8 cellular contexts compared by ENCODE assay signal in the genomic region with DNA sequence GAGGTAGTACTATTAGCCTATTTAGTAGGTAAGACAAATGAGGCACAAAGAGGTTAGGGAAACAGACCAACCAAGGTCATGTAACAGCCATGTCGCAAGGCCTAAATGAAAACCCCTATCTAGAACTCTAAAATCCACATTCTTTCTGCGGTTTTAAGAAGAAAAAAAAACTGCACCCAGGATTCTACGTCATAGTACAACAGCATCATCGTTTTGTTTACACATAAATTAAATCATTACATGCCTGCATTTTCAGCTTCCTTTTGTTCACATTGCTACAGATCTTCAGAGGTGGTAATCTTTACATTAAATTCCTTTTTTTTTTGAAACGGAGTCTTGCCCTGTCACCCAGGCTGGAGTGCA. TPM values are rescaled to one million over a fixed set of nuclear protein-coding genes. Genes with fewer than 3 reads are reported as not detected.
A peak's percentile ranks its signal among the peaks of the same experiment; 100 is the strongest.
DNase-seq lines count a peak whose midpoint lies in the region; ATAC-seq and TF ChIP-seq lines count a peak whose summit lies in the region.

No MANE protein-coding gene starts in this region.

- no peak overlapping the region for H2BK12ac ChIP-seq in mesenchymal stem cell (ENCODE audit: low read length in 2 of 2)

- no peak overlapping the region for H3K14ac ChIP-seq in mesenchymal stem cell (ENCODE audit: low read length in 2 of 2)

- H2BK5ac ChIP-seq in mesenchymal stem cell (ENCODE audit: low read depth, low read length, poor library complexity, severe bottlenecking) = no peak overlapping the region

- no peak overlapping the region for H3K18ac ChIP-seq in mesenchymal stem cell (ENCODE audit: low read depth in 1 of 2, low read length in 2 of 2)

- no peak overlapping the region for H2BK15ac ChIP-seq in mesenchymal stem cell (ENCODE audit: low read depth, poor library complexity, severe bottlenecking)

- peaks cover 2% of the 10 kb centered on the region for H3K79me1 ChIP-seq in mesenchymal stem cell (replicated peaks; ENCODE audit: low read length, poor library complexity, severe bottlenecking)

- no peak overlapping the region for H4K91ac ChIP-seq in mesenchymal stem cell (ENCODE audit: low read length)

- TF ChIP-seq CTCF in A673 (conservative IDR thresholded peaks at IDR 0.05; ENCODE audit: low read depth, low read length) = no peak

- H3K27ac Mint-ChIP-seq in activated T-helper 17 cell treated with anti-CD3 and anti-CD28 coated beads, Interleukin-2, amount 50 U/mL, for 72 hours = peak overlapping the region; percentile 90

- no peak overlapping the region for H4K8ac ChIP-seq in mesenchymal stem cell (ENCODE audit: low read length)

- peaks cover 11% of the 10 kb centered on the region for H3K4me1 Mint-ChIP-seq in activated T-helper 17 cell treated with anti-CD3 and anti-CD28 coated beads, Interleukin-2, amount 50 U/mL, for 72 hours

- H3K36me3 ChIP-seq in A673 (ENCODE audit: insufficient read depth, low read length, poor library complexity, severe bottlenecking) = peaks cover 19% of the 10 kb centered on the region
- peaks cover 0 to 32% of the 10 kb centered on the region in 2 experiments for H3K36me3 ChIP-seq in mesenchymal stem cell (ENCODE audit: control insufficient read depth in 1 of 2, insufficient read depth in 2 of 2, low read depth in 1 of 2, low read length in 2 of 2)

- H3K4ac ChIP-seq in mesenchymal stem cell (ENCODE audit: low read depth in 1 of 2, low read length in 2 of 2) = no peak overlapping the region

- H3K23ac ChIP-seq in mesenchymal stem cell (ENCODE audit: low read length in 2 of 2) = no peak overlapping the region

- peaks cover 7% of the 10 kb centered on the region for H3K27me3 Mint-ChIP-seq in activated T-helper 17 cell treated with anti-CD3 and anti-CD28 coated beads, Interleukin-2, amount 50 U/mL, for 72 hours

- no peaks in the 10 kb centered on the region for H3K36me3 Mint-ChIP-seq in activated T-helper 17 cell treated with anti-CD3 and anti-CD28 coated beads, Interleukin-2, amount 50 U/mL, for 72 hours (ENCODE audit: low read depth)

- H3K9ac ChIP-seq in mesenchymal stem cell (ENCODE audit: low read length) = peak overlapping the region; percentile 99

- no peak overlapping the region for H2AK5ac ChIP-seq in mesenchymal stem cell (ENCODE audit: low read length, severe bottlenecking)

- 73% methylated on average over 5 of the region's 5 CpGs for WGBS in mesenchymal stem cell

- H3K9me3 ChIP-seq in A673 (ENCODE audit: low read depth, low read length, poor library complexity, severe bottlenecking) (no peaks in the 10 kb centered on the region), mesenchymal stem cell (ENCODE audit: control insufficient read depth, low read length) (no peaks in the 10 kb centered on the region)

- peak overlapping the region; percentile 88 for H3K4me3 ChIP-seq in A673 (ENCODE audit: low read depth, low read length, poor library complexity, severe bottlenecking)
- peak overlapping the region in 1 of 2 experiments; percentile 88 for H3K4me3 ChIP-seq in mesenchymal stem cell (ENCODE audit: insufficient read depth in 1 of 2, low read depth in 1 of 2, low read length in 2 of 2)

- no TSS peak for BruUV-seq in A673 (replicated peaks; lab: Mats Ljungman, UMichigan)

- no peak overlapping the region for H3K4me2 ChIP-seq in mesenchymal stem cell (ENCODE audit: low read length, poor library complexity, severe bottlenecking)

- no peaks in the 10 kb centered on the region for H3K9me3 Mint-ChIP-seq in activated T-helper 17 cell treated with anti-CD3 and anti-CD28 coated beads, Interleukin-2, amount 50 U/mL, for 72 hours

- H3K27ac ChIP-seq in A673 (ENCODE audit: low read depth, low read length, poor library complexity, severe bottlenecking) = no peak overlapping the region
- H3K27ac ChIP-seq in mesenchymal stem cell (ENCODE audit: low read length, poor library complexity, severe bottlenecking) = no peak overlapping the region

- ATAC-seq in HG03103 (IDR thresholded peaks at IDR 0.05; ENCODE audit: low read depth, unreplicated experiment) (peak; percentile 7), GM21367 (IDR thresholded peaks at IDR 0.05; ENCODE audit: unreplicated experiment) (no peak), HG02970 (IDR thresholded peaks at IDR 0.05; ENCODE audit: low FRiP score, unreplicated experiment) (no peak)
- no peak for ATAC-seq in activated T-helper 17 cell treated with anti-CD3 and anti-CD28 coated beads, Interleukin-2, amount 50 U/mL, for 72 hours (replicated peaks)

- peaks cover 7% of the 10 kb centered on the region for H3K4me1 ChIP-seq in A673 (ENCODE audit: insufficient read depth, low read length, poor library complexity, severe bottlenecking)
- peaks cover 7% of the 10 kb centered on the region for H3K4me1 ChIP-seq in mesenchymal stem cell (ENCODE audit: control insufficient read depth, insufficient read depth, low read depth, low read length)

- no peak overlapping the region for H2BK120ac ChIP-seq in mesenchymal stem cell (ENCODE audit: low read depth, low read length)

- POLR2A ChIA-PET in A673 (lab: Charles Lee; ENCODE audit: low non-redundant PET) = no interaction called here

- H3K27me3 ChIP-seq in A673 (replicated peaks; ENCODE audit: insufficient read depth, low read depth, low read length, poor library complexity) = peaks cover 5% of the 10 kb centered on the region
- H3K27me3 ChIP-seq in mesenchymal stem cell (ENCODE audit: control insufficient read depth in 1 of 2, insufficient read depth in 1 of 2, low read length in 2 of 2) = peaks cover 0 to under 1% of the 10 kb centered on the region in 2 experiments

- peak overlapping the region; percentile 89 for H3K4me3 Mint-ChIP-seq in activated T-helper 17 cell treated with anti-CD3 and anti-CD28 coated beads, Interleukin-2, amount 50 U/mL, for 72 hours

- intact Hi-C loops in A673 (cut with micrococcal nuclease; ENCODE audit: unreplicated experiment) = no loop called here

- no peak for DNase-seq in A673 (ENCODE audit: low spot score)
- peak; percentile 31 for DNase-seq in mesenchymal stem cell
- no peak for DNase-seq in epidermal melanocyte (ENCODE audit: insufficient read length, low spot score)
- no peak for DNase-seq in globus pallidus (ENCODE audit: low spot score)

- H2AFZ ChIP-seq in mesenchymal stem cell (ENCODE audit: low read depth, low read length) = no peak overlapping the region

- CTCF ChIA-PET in A673 (lab: Charles Lee) = no interaction called here

RNA-seq across cellular contexts. Expression of gene PSMD6, which starts 0.5 kb away (rescaled TPM):
- 65.3 and 66.5 TPM in 2 replicates for total RNA-seq in A673 (2021)
- total RNA-seq in activated T-helper 17 cell treated with anti-CD3 and anti-CD28 coated beads, Interleukin-2, amount 50 U/mL, for 72 hours = 100 to 1,000 TPM in 1 of 2 donors, 10 to 100 TPM in 1; 79.4 to 113 TPM
- 110 TPM for polyA plus RNA-seq in mesenchymal stem cell (2013, experiment 1 of 2)
- polyA plus RNA-seq in mesenchymal stem cell (2013, experiment 2 of 2) = 110 TPM
